In the genomic region with DNA sequence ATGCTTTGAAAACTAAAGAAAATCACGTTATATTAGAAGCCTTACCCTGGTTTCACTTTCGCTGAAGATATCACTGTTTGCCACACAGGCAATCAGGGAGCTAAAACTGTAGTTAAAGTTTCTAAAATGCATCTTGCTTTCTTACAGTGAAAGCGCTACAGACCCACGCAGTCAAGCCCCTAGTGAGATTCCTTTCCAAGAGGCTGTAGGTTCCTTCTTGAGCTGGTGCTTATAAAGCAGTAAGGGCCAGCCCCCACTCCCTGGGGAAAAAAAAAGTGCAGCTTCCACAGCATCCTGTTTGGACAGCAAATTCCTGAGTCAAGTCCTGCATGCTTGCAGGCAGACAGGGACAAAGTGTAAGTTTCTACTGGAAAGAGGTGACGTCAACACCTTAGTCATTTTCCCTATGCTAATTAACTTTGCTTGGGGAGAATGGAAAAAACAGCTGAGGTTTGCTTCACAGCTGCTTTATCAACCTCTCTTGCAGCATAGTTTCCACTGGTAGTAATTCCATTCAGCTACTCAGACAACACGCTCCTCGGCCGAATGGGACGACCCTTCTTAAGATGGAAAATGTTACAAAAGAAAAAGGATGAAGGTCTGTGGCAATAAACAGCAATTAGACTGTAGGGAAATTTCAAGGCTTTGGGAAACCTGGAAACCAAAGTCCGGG, we compare ENCODE assay signal across 8 cellular contexts. TPM values are rescaled to one million over a fixed set of nuclear protein-coding genes. Genes with fewer than 3 reads are reported as not detected.
DNase-seq lines count a peak whose midpoint lies in the region; ATAC-seq and TF ChIP-seq lines count a peak whose summit lies in the region.

No MANE protein-coding gene starts in this region.

- H3K4me3 Mint-ChIP-seq in endodermal cell, result peak overlapping the region; percentile 33

- H3K27ac ChIP-seq in endodermal cell (ENCODE audit: low read depth, low read length) (peak overlapping the region; percentile 71), mesenchymal stem cell (ENCODE audit: low read length, poor library complexity, severe bottlenecking) (peak overlapping the region; percentile 97)

- H2AK5ac ChIP-seq in mesenchymal stem cell (ENCODE audit: low read length, severe bottlenecking), result peak overlapping the region; percentile 67

- H3K9ac ChIP-seq in endodermal cell (ENCODE audit: extremely low read depth, low read length, poor library complexity, severe bottlenecking) (peak overlapping the region; percentile 31), mesenchymal stem cell (ENCODE audit: low read length) (peak overlapping the region; percentile 99)

- no peak overlapping the region for H3K4ac ChIP-seq in mesenchymal stem cell (ENCODE audit: low read depth in 1 of 2, low read length in 2 of 2)

- H4K91ac ChIP-seq in mesenchymal stem cell (ENCODE audit: low read length), result no peak overlapping the region

- peak overlapping the region; percentile 70 for H3K4me2 ChIP-seq in mesenchymal stem cell (ENCODE audit: low read length, poor library complexity, severe bottlenecking)

- peaks cover 15% of the 10 kb centered on the region for H3K4me1 ChIP-seq in endodermal cell (ENCODE audit: control insufficient read depth, insufficient read depth, low read length)
- peaks cover 17% of the 10 kb centered on the region for H3K4me1 ChIP-seq in mesenchymal stem cell (ENCODE audit: control insufficient read depth, insufficient read depth, low read depth, low read length)

- DNase-seq in DMS53 treated with DMSO at 0.1 percent for 48 hours (lab: John Stamatoyannopoulos, UW; ENCODE audit: unreplicated experiment) (peak; percentile 34), endodermal cell (peak; percentile 82), mesenchymal stem cell (peak; percentile 100), NCI-H345 (lab: John Stamatoyannopoulos, UW) (no peak)
- peak; percentile 65 for DNase-seq in activated CD4-positive, alpha-beta T cell treated with anti-CD3 and anti-CD28 coated beads for 48 hours
- peak; percentile 11 for DNase-seq in stimulated activated CD8-positive, alpha-beta memory T cell treated with anti-CD3 and anti-CD28 coated beads, Interleukin-12 subunit alpha, Interleukin-12 subunit beta, amount 100 ng/mL, for 24 hours (ENCODE audit: extremely low read depth)

- H3K4me1 Mint-ChIP-seq in endodermal cell, result peaks cover 30% of the 10 kb centered on the region

- no peaks in the 10 kb centered on the region for H3K36me3 Mint-ChIP-seq in endodermal cell (ENCODE audit: low read depth)

- peak overlapping the region in 1 of 2 experiments; percentile 52 for H2BK12ac ChIP-seq in mesenchymal stem cell (ENCODE audit: low read length in 2 of 2)

- H3K36me3 ChIP-seq in endodermal cell (ENCODE audit: control insufficient read depth, insufficient read depth, low read length) (no peaks in the 10 kb centered on the region), mesenchymal stem cell (ENCODE audit: control insufficient read depth in 1 of 2, insufficient read depth in 2 of 2, low read depth in 1 of 2, low read length in 2 of 2) (peaks cover 14 to 16% of the 10 kb centered on the region in 2 experiments)

- H2BK15ac ChIP-seq in mesenchymal stem cell (ENCODE audit: low read depth, poor library complexity, severe bottlenecking), result no peak overlapping the region

- no peak overlapping the region for H3K14ac ChIP-seq in mesenchymal stem cell (ENCODE audit: low read length in 2 of 2)

- H3K9me3 Mint-ChIP-seq in endodermal cell, result no peaks in the 10 kb centered on the region

- H3K79me1 ChIP-seq in mesenchymal stem cell (replicated peaks; ENCODE audit: low read length, poor library complexity, severe bottlenecking), result peaks cover 9% of the 10 kb centered on the region

- peaks cover 9% of the 10 kb centered on the region for H3K27me3 Mint-ChIP-seq in endodermal cell (ENCODE audit: insufficient read depth)

- peak overlapping the region in 1 of 2 experiments; percentile 11 for H3K18ac ChIP-seq in mesenchymal stem cell (ENCODE audit: low read depth in 1 of 2, low read length in 2 of 2)

- H2BK5ac ChIP-seq in mesenchymal stem cell (ENCODE audit: low read depth, low read length, poor library complexity, severe bottlenecking), result peak overlapping the region; percentile 53

- no peak overlapping the region for H2BK120ac ChIP-seq in mesenchymal stem cell (ENCODE audit: low read depth, low read length)

- no peaks in the 10 kb centered on the region for H3K27me3 ChIP-seq in endodermal cell (ENCODE audit: control insufficient read depth, insufficient read depth, low read length, poor library complexity, severe bottlenecking)
- no peaks in the 10 kb centered on the region for H3K27me3 ChIP-seq in mesenchymal stem cell (ENCODE audit: control insufficient read depth in 1 of 2, insufficient read depth in 1 of 2, low read length in 2 of 2)

- peak; percentile 59 for ATAC-seq in HG03025 (IDR thresholded peaks at IDR 0.05; ENCODE audit: low FRiP score, unreplicated experiment)
- no peak for ATAC-seq in GM19455 (IDR thresholded peaks at IDR 0.05; ENCODE audit: unreplicated experiment)

- H3K9me3 ChIP-seq in endodermal cell (ENCODE audit: control insufficient read depth, low read length), result no peaks in the 10 kb centered on the region
- H3K9me3 ChIP-seq in mesenchymal stem cell (ENCODE audit: control insufficient read depth, low read length), result no peaks in the 10 kb centered on the region

- H4K8ac ChIP-seq in mesenchymal stem cell (ENCODE audit: low read length), result no peak overlapping the region

- no peak overlapping the region for H3K23ac ChIP-seq in mesenchymal stem cell (ENCODE audit: low read length in 2 of 2)

- no peak overlapping the region for H2AFZ ChIP-seq in mesenchymal stem cell (ENCODE audit: low read depth, low read length)

- H3K27ac Mint-ChIP-seq in endodermal cell, result peak overlapping the region; percentile 91

- TF ChIP-seq CTCF in endodermal cell (conservative IDR thresholded peaks at IDR 0.05), result no peak

- WGBS in endodermal cell (ENCODE audit: insufficient coverage in 1 of 2, insufficient read length in 1 of 2), 2 experiments, result 46 to 62% methylated on average over 8 to 10 of the region's 10 CpGs
- whole genome bisulfite sequencing in mesenchymal stem cell, result 0% methylated on average over 7 of the region's 10 CpGs

- no peak overlapping the region for H3K4me3 ChIP-seq in endodermal cell (ENCODE audit: low read length)
- peak overlapping the region in 1 of 2 experiments; percentile 82 for H3K4me3 ChIP-seq in mesenchymal stem cell (ENCODE audit: insufficient read depth in 1 of 2, low read depth in 1 of 2, low read length in 2 of 2)

RNA-seq across cellular contexts. Expression of a gene that starts 14.7 kb away (rescaled TPM):
- under 1 TPM in 1 of 2 donors, not detected in 1; 0.24 TPM for total RNA-seq in endodermal cell
- polyA plus RNA-seq in endodermal cell (2013, experiment 1 of 2), result 0.14 TPM
- 0.25 TPM for polyA plus RNA-seq in endodermal cell (2013, experiment 2 of 2)
- polyA plus RNA-seq in mesenchymal stem cell (2013, experiment 1 of 2), result 0.19 TPM
- 0.23 TPM for polyA plus RNA-seq in mesenchymal stem cell (2013, experiment 2 of 2)
